ENCODE assay signal across 15 cellular contexts in the genomic region with DNA sequence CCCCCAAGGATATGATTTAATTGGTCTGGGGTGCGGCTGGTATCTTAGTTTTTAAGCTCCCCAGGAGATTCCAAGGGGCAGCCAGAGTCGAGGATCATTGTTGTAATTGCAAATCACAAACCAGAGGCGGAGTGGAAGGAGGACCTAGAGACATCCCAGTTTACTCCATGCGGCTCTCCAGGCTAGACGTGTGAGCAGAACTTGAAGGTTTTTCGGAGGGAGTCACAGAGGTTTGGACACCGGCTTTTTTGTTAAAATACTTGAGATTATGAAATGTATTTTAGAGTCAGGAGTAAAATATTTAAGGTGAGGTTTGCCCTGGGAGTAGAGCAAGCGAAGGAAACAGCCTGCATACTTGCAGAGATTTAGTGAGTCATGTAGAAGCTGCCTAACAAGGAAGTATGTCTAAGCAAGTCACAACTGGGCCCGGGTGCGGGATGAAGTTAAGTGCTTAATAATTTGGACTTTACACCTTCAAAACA. TPM values are rescaled to one million over a fixed set of nuclear protein-coding genes. Genes with fewer than 3 reads are reported as not detected.
A peak's percentile ranks its signal among the peaks of the same experiment; 100 is the strongest.
DNase-seq lines count a peak whose midpoint lies in the region; ATAC-seq and TF ChIP-seq lines count a peak whose summit lies in the region.
"Had no signal": no experiment of that assay in that cellular context is flagged by ENCODE, and none has a peak within 500 bp of the region (broad histone marks: within the 10 kb centered on the region; RNA-seq: fewer than 3 reads in every experiment).

No MANE protein-coding gene starts in this region.

- H2AFZ ChIP-seq in PC-9 = peak overlapping the region; percentile 69

- H3K27me3 Mint-ChIP-seq in activated T-helper 17 cell treated with anti-CD3 and anti-CD28 coated beads, Interleukin-2, amount 50 U/mL, for 72 hours = no peaks in the 10 kb centered on the region
- H3K27me3 Mint-ChIP-seq: activated CD8-positive, alpha-beta T cell treated with anti-CD3 and anti-CD28 coated beads for 36 hours; activated naive CD8-positive, alpha-beta T cell had no signal

- peak overlapping the region; percentile 72 for H3K4me2 ChIP-seq in PC-9
- H3K4me2 ChIP-seq: KMS-11 had no signal

- DNase-seq in ELR (ENCODE audit: low read depth) (peak; percentile 81), PC-9 (peak; percentile 62 to 99), retinal pigment epithelial cell (ENCODE audit: low read depth) (peak; percentile 91), NCI-H2029 (lab: John Stamatoyannopoulos, UW) (no peak), activated gamma-delta T cell (lab: John Stamatoyannopoulos, UW) (no peak)
- DNase-seq: activated CD8-positive, alpha-beta T cell treated with anti-CD3 and anti-CD28 coated beads for 36 hours; NCI-H510A; stimulated activated CD4-positive, alpha-beta T cell treated with anti-CD3 and anti-CD28 coated beads, Interleukin-2, amount 100 ng/mL, for 24 hours; SW 1271 had no signal

- H3K36me3 Mint-ChIP-seq in activated T-helper 17 cell treated with anti-CD3 and anti-CD28 coated beads, Interleukin-2, amount 50 U/mL, for 72 hours (ENCODE audit: low read depth) = peaks cover 6% of the 10 kb centered on the region
- H3K36me3 Mint-ChIP-seq: activated naive CD8-positive, alpha-beta T cell had no signal

- TF ChIP-seq CTCF in PC-9 (conservative IDR thresholded peaks at IDR 0.05) = no peak
- TF ChIP-seq CTCF in retinal pigment epithelial cell (conservative IDR thresholded peaks at IDR 0.05; ENCODE audit: low read depth, low read length) = no peak

- CTCF ChIA-PET in PC-9 (lab: Charles Lee) = interaction anchor here (1.2 kb wide), 1 partner anchor 221 kb away, joined by 4 read pairs; no protein-coding TSS in a partner anchor

- H3K4me3 ChIP-seq in PC-9 = peak overlapping the region; percentile 35; the same call in 1 of the 2 replicates
- peak overlapping the region; percentile 4 for H3K4me3 ChIP-seq in retinal pigment epithelial cell (ENCODE audit: low read length)

- no peak overlapping the region for H3K27ac Mint-ChIP-seq in activated T-helper 17 cell treated with anti-CD3 and anti-CD28 coated beads, Interleukin-2, amount 50 U/mL, for 72 hours
- H3K27ac Mint-ChIP-seq: activated CD8-positive, alpha-beta T cell treated with anti-CD3 and anti-CD28 coated beads for 36 hours; activated naive CD8-positive, alpha-beta T cell had no signal

- H3K36me3 ChIP-seq in PC-9 (ENCODE audit: low read depth) = no peaks in the 10 kb centered on the region
- H3K36me3 ChIP-seq: neutrophil had no signal

- H3K27me3 ChIP-seq in PC-9 (ENCODE audit: insufficient read depth, low read depth) = no peaks in the 10 kb centered on the region
- H3K27me3 ChIP-seq: neutrophil had no signal

- no peaks in the 10 kb centered on the region for H3K79me2 ChIP-seq in PC-9 (ENCODE audit: low read depth)

- POLR2A ChIA-PET in PC-9 (lab: Charles Lee; ENCODE audit: unreplicated experiment) = interaction anchor here (0.5 kb wide), 1 partner anchor 381 kb away, joined by 3 read pairs; no protein-coding TSS in a partner anchor

- intact Hi-C loops in PC-9 (cut with micrococcal nuclease; ENCODE audit: unreplicated experiment) = no loop called here

- H3F3A ChIP-seq in PC-9 (ENCODE audit: insufficient read depth, low read depth) = peaks cover 30% of the 10 kb centered on the region

- H3K4me1 ChIP-seq in PC-9 (replicated peaks; ENCODE audit: insufficient read depth) = peaks cover 37% of the 10 kb centered on the region

- H3K9me3 Mint-ChIP-seq in activated T-helper 17 cell treated with anti-CD3 and anti-CD28 coated beads, Interleukin-2, amount 50 U/mL, for 72 hours = no peaks in the 10 kb centered on the region
- H3K9me3 Mint-ChIP-seq: activated CD8-positive, alpha-beta T cell treated with anti-CD3 and anti-CD28 coated beads for 36 hours had no signal

- peak overlapping the region; percentile 96 for H3K27ac ChIP-seq in PC-9
- H3K27ac ChIP-seq: KMS-11, neutrophil had no signal

- H3K4me1 Mint-ChIP-seq in activated T-helper 17 cell treated with anti-CD3 and anti-CD28 coated beads, Interleukin-2, amount 50 U/mL, for 72 hours = peaks cover 19% of the 10 kb centered on the region

- H3K9me3 ChIP-seq in PC-9 (ENCODE audit: insufficient read depth, low read depth) = no peaks in the 10 kb centered on the region
- H3K9me3 ChIP-seq: neutrophil had no signal

- H3K9me2 ChIP-seq in PC-9 (ENCODE audit: insufficient read depth) = no peaks in the 10 kb centered on the region

- BruUV-seq in PC-9 (replicated peaks; lab: Mats Ljungman, UMichigan) = no TSS peak

- H4K20me1 ChIP-seq in PC-9 (ENCODE audit: insufficient read depth) = no peaks in the 10 kb centered on the region

- H3K4me3 Mint-ChIP-seq in activated T-helper 17 cell treated with anti-CD3 and anti-CD28 coated beads, Interleukin-2, amount 50 U/mL, for 72 hours = no peak overlapping the region
- H3K4me3 Mint-ChIP-seq: activated CD8-positive, alpha-beta T cell treated with anti-CD3 and anti-CD28 coated beads for 36 hours; activated naive CD8-positive, alpha-beta T cell had no signal

- peak; percentile 95 for ATAC-seq in esophagus mucosa
- ATAC-seq in GM18907 (IDR thresholded peaks at IDR 0.05; ENCODE audit: unreplicated experiment) = no peak
- ATAC-seq in activated T-helper 17 cell treated with anti-CD3 and anti-CD28 coated beads, Interleukin-2, amount 50 U/mL, for 72 hours (replicated peaks) = no peak
- ATAC-seq: activated CD8-positive, alpha-beta T cell treated with anti-CD3 and anti-CD28 coated beads for 36 hours had no signal

RNA-seq across cellular contexts. Expression of gene TGOLN2, which starts 39.5 kb away (rescaled TPM):
- total RNA-seq in PC-9 (2021) = 86.1 and 87.2 TPM in 2 replicates
- 31.0 TPM for total RNA-seq in esophagus mucosa
- 100 to 1,000 TPM; 109 to 139 TPM for total RNA-seq in activated T-helper 17 cell treated with anti-CD3 and anti-CD28 coated beads, Interleukin-2, amount 50 U/mL, for 72 hours

Comparison
In these comparisons a context has a peak if more than half of its experiments do, and no peak if none do; other contexts are left out.
1. DNase-seq: peak in ELR (single experiment), PC-9 (2 of 2) and retinal pigment epithelial cell (single experiment); none in NCI-H2029 (single experiment) and activated gamma-delta T cell (single experiment).